Comparison of ENCODE assay signal across 8 cellular contexts in the genomic region with DNA sequence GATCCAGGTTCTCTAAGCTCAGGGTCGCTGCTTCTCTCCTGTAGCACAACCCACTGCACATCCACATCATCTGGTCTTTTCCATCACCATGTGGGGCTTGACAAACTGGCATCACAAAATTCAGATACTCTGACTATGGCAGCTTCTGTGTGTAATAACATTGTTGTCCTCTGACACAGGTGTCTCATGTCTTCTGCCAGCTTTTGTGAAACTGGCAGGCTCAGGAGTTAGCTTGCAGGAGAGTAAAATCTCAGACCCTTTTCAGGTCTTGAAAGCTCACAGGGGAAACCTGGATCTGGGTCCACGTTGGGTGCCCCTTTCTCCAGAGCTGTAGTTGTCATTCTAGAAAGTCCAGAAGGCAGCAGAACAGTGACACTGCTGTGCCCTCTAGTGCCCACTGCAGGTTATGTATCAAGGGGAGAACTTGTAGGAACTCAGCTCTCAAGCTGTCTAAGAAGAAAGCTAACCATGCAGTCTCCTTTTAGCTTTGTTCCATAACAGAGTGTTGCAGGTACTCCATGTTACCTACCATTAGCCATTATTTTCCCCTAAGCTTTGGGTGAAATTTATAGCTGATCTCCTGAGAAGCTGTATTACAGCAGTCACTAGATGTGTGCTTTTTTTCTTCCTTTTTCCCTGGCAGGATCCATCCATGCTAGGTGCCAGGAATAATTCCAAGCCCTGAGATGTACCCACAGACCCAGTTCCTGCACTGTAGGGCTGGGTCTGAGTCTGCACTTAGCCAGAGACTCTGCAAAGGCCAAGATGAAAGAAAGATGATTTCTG.
DNase-seq lines count a peak whose midpoint lies in the region; ATAC-seq and TF ChIP-seq lines count a peak whose summit lies in the region.

No MANE protein-coding gene starts in this region.

- no peak for TF ChIP-seq POLR2A in transverse colon (IDR thresholded peaks at IDR 0.05)

- H3K27me3 ChIP-seq in MG63 (no peaks in the 10 kb centered on the region), transverse colon (no peaks in the 10 kb centered on the region)

- TF ChIP-seq EP300 in transverse colon (IDR thresholded peaks at IDR 0.05; ENCODE audit: low read depth) = no peak

- TF ChIP-seq CTCF in epithelial cell of esophagus (IDR thresholded peaks at IDR 0.05; ENCODE audit: insufficient read depth, low read depth, low read length, missing control alignments) (peak; percentile 30), transverse colon (IDR thresholded peaks at IDR 0.05) (peak in 4 of 5 experiments; percentile 29 to 40 (median 37))

- H3K4me1 ChIP-seq in transverse colon = no peaks in the 10 kb centered on the region

- ATAC-seq in GM18867 (IDR thresholded peaks at IDR 0.05; ENCODE audit: unreplicated experiment) = peak; percentile 92

- intact Hi-C loops in transverse colon (cut with DNase I; ENCODE audit: low total_unique reads) = no loop called here

- no peak overlapping the region for H3K27ac ChIP-seq in transverse colon

- WGBS in transverse colon (ENCODE audit: low coverage in 1 of 2), 2 donors = 13% methylated on average over 2 of the region's 2 CpGs; no CpG with 5 or more reads in 1 of the 2 donors

- H3K4me3 ChIP-seq in MG63 = no peak overlapping the region
- H3K4me3 ChIP-seq in epithelial cell of esophagus (ENCODE audit: low read length) = no peak overlapping the region
- H3K4me3 ChIP-seq in transverse colon = no peak overlapping the region

- no peaks in the 10 kb centered on the region for H3K9me3 ChIP-seq in MG63
- no peaks in the 10 kb centered on the region for H3K9me3 ChIP-seq in transverse colon

- in situ Hi-C loops in transverse colon (cut with MboI; ENCODE audit: low pct_ligation_motif_present in 1 of 4, low pct_unique_long_range_greater_than_20kb in 1 of 4, low sequenced_read_pairs in 3 of 4) = no loop called here

- H3K36me3 ChIP-seq in MG63 (no peaks in the 10 kb centered on the region), transverse colon (no peaks in the 10 kb centered on the region)

- DNase-seq in A172 (ENCODE audit: low spot score) (peak; percentile 48), MG63 (peak; percentile 30), epithelial cell of esophagus (ENCODE audit: low read depth) (peak; percentile 50), transverse colon (peak; percentile 24), DMS79 (lab: John Stamatoyannopoulos, UW) (no peak), NCI-H524 treated with DMSO at 0.1 percent for 48 hours (lab: John Stamatoyannopoulos, UW) (no peak), mucosa of gallbladder (ENCODE audit: low spot score) (no peak)

Comparison
In these comparisons a context has a peak if more than half of its experiments do, and no peak if none do; other contexts are left out.
1. DNase-seq: peak in A172 (single experiment), MG63 (single experiment), epithelial cell of esophagus (single experiment) and transverse colon (single experiment); none in DMS79 (single experiment), NCI-H524 treated with DMSO at 0.1 percent for 48 hours (single experiment) and mucosa of gallbladder (single experiment).